In the genomic region with DNA sequence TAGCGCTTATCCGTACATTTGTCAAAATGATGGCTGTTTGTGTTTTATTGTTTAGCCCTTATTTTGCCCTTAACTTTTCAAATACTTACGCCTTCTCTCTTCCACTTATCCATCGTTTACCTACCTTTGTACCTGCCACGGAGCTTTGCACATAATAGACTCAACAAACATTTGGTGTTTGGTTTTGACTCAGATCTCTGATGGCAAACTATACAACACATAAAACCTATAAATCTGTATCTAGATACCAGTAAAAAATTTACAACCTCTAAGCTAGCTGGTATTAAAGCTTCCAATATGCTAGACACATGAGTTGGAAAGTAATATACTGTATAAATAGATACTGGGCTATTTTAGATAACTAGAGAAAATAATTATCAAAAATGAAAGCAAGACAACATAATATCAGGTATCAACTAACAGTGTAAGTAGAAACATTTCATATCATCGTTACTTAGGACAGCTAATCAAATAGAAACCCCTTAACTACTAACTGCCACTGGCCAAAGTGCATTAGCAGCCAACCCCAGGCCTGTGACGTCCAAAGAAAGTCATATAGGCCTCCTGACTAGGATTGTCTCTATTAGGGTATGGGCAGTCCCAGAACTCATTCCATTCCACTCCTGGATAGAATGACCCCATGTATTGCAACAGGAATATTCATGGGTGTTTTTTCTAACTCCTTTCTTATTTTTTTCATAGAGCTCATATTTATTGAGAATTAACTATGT, we compare ENCODE assay signal across 23 cellular contexts. TPM values are rescaled to one million over a fixed set of nuclear protein-coding genes. Genes with fewer than 3 reads are reported as not detected.
DNase-seq lines count a peak whose midpoint lies in the region; ATAC-seq and TF ChIP-seq lines count a peak whose summit lies in the region.
"Had no signal": no experiment of that assay in that cellular context is flagged by ENCODE, and none has a peak within 500 bp of the region (broad histone marks: within the 10 kb centered on the region; RNA-seq: fewer than 3 reads in every experiment).

No MANE protein-coding gene starts in this region.

- H3K4me2 ChIP-seq in PC-3 (ENCODE audit: low read length): no peak overlapping the region
- H3K4me2 ChIP-seq: BLaER1 treated with 17β-estradiol and CSF1 and Interleukin-3, amounts not matched to agents 10 nM and 100 nM; smooth muscle cell had no signal

- H3K9me2 ChIP-seq in PC-3 (replicated peaks; ENCODE audit: low read length): no peaks in the 10 kb centered on the region

- no peaks in the 10 kb centered on the region for H3K9me3 ChIP-seq in PC-3 (ENCODE audit: low read length)
- H3K9me3 ChIP-seq in mucosa of rectum (ENCODE audit: control insufficient read depth in 2 of 2, low read length in 2 of 2): no peaks in the 10 kb centered on the region
- no peaks in the 10 kb centered on the region for H3K9me3 ChIP-seq in transverse colon
- H3K9me3 ChIP-seq: BLaER1 treated with 17β-estradiol and CSF1 and Interleukin-3, amounts not matched to agents 10 nM and 100 nM; heart right ventricle; left lung had no signal

- H3K9ac ChIP-seq in PC-3 (ENCODE audit: low read length): no peak overlapping the region
- H3K9ac ChIP-seq in mucosa of rectum (ENCODE audit: low read depth in 1 of 2, low read length in 2 of 2): peak overlapping the region in 1 of 2 donors; percentile 21
- H3K9ac ChIP-seq: BLaER1 treated with 17β-estradiol and CSF1 and Interleukin-3, amounts not matched to agents 10 nM and 100 nM had no signal

- no peak overlapping the region for H2AFZ ChIP-seq in PC-3 (ENCODE audit: low read length)

- H3K79me2 ChIP-seq in PC-3 (ENCODE audit: low read length): no peaks in the 10 kb centered on the region

- H3K27me3 ChIP-seq in PC-3 (ENCODE audit: low read length): no peaks in the 10 kb centered on the region
- H3K27me3 ChIP-seq in mucosa of rectum (ENCODE audit: control insufficient read depth in 2 of 2, insufficient read depth in 2 of 2, low read length in 2 of 2): no peaks in the 10 kb centered on the region
- H3K27me3 ChIP-seq in transverse colon: no peaks in the 10 kb centered on the region
- H3K27me3 ChIP-seq: BLaER1 treated with 17β-estradiol and CSF1 and Interleukin-3, amounts not matched to agents 10 nM and 100 nM; heart right ventricle; left lung had no signal

- H3K4me1 ChIP-seq in PC-3 (ENCODE audit: insufficient read depth, low read length) (peaks cover 18% of the 10 kb centered on the region), mucosa of rectum (ENCODE audit: control insufficient read depth in 2 of 2, insufficient read depth in 2 of 2, low read length in 2 of 2) (peaks cover 21 to 42% of the 10 kb centered on the region in 2 donors), transverse colon (peaks cover 0 to 51% (median 21%) of the 10 kb centered on the region in 4 donors)
- H3K4me1 ChIP-seq: left lung had no signal

- H3K36me3 ChIP-seq in PC-3 (ENCODE audit: low read depth, low read length) (no peaks in the 10 kb centered on the region), mucosa of rectum (ENCODE audit: control insufficient read depth in 2 of 2, insufficient read depth in 2 of 2, low read length in 2 of 2) (no peaks in the 10 kb centered on the region), transverse colon (no peaks in the 10 kb centered on the region)
- H3K36me3 ChIP-seq: BLaER1 treated with 17β-estradiol and CSF1 and Interleukin-3, amounts not matched to agents 10 nM and 100 nM; heart right ventricle; left lung had no signal

- intact Hi-C loops in PC-3 (cut with micrococcal nuclease) (no loop called here), transverse colon (cut with DNase I; ENCODE audit: low total_unique reads) (no loop called here)

- no peak for TF ChIP-seq POLR2A in transverse colon (IDR thresholded peaks at IDR 0.05)

- in situ Hi-C loops in transverse colon (cut with MboI; ENCODE audit: low pct_ligation_motif_present in 1 of 4, low pct_unique_long_range_greater_than_20kb in 1 of 4, low sequenced_read_pairs in 3 of 4): no loop called here

- H3K27ac ChIP-seq in PC-3 (ENCODE audit: low read length) (no peak overlapping the region), mucosa of rectum (ENCODE audit: low read depth in 2 of 2, low read length in 2 of 2) (peak overlapping the region; percentile 23 to 81), transverse colon (peak overlapping the region in 2 of 4 donors; percentile 24 to 30)
- H3K27ac ChIP-seq: BLaER1 treated with 17β-estradiol and CSF1 and Interleukin-3, amounts not matched to agents 10 nM and 100 nM; heart right ventricle; left lung; RWPE1 had no signal

- CTCF ChIA-PET in PC-3 (lab: Charles Lee): no interaction called here

- H3F3A ChIP-seq in PC-3 (ENCODE audit: low read length, unreplicated experiment): no peaks in the 10 kb centered on the region

- DNase-seq in DMS53 treated with DMSO at 0.1 percent for 48 hours (lab: John Stamatoyannopoulos, UW; ENCODE audit: unreplicated experiment) (peak; percentile 55), NCI-H2081 (lab: John Stamatoyannopoulos, UW) (peak; percentile 38 to 88), PC-3 (no peak), CD1c-positive myeloid dendritic cell (ENCODE audit: extremely low spot score) (no peak), transverse colon (no peak)
- DNase-seq: activated CD4-positive, alpha-beta T cell treated with anti-CD3 and anti-CD28 coated beads, Interleukin-2, amount 10 ng/mL, durations not matched to agents 7 days and 5 days; activated naive CD4-positive, alpha-beta T cell treated with anti-CD3 and anti-CD28 coated beads, Interleukin-2, amount 10 ng/mL, durations not matched to agents 7 days and 5 days; amniotic stem cell; effector CD4-positive, alpha-beta T cell; erythroblast; foreskin fibroblast; HCEC 1CT; heart right ventricle; left lung; naive thymus-derived CD8-positive, alpha-beta T cell; NCI-H1436 treated with DMSO at 0.1 percent for 48 hours; substantia nigra; T-helper 9 cell had no signal

- TF ChIP-seq CTCF in PC-3 (conservative IDR thresholded peaks at IDR 0.05; ENCODE audit: low read depth, low read length) (no peak), transverse colon (IDR thresholded peaks at IDR 0.05) (no peak)

- peak; percentile 74 for ATAC-seq in PC-3
- ATAC-seq in HG02938 (IDR thresholded peaks at IDR 0.05; ENCODE audit: unreplicated experiment): no peak
- ATAC-seq: heart right ventricle; left lung; naive thymus-derived CD8-positive, alpha-beta T cell had no signal

- no peaks in the 10 kb centered on the region for H4K20me1 ChIP-seq in PC-3 (ENCODE audit: low read length)
- H4K20me1 ChIP-seq: BLaER1 treated with 17β-estradiol and CSF1 and Interleukin-3, amounts not matched to agents 10 nM and 100 nM had no signal

- BruUV-seq in PC-3 (replicated peaks; lab: Mats Ljungman, UMichigan): no TSS peak

- H3K4me3 ChIP-seq in PC-3 (ENCODE audit: low read length) (no peak overlapping the region), mucosa of rectum (ENCODE audit: low read length in 2 of 2) (peak overlapping the region in 1 of 2 donors; percentile 24), transverse colon (no peak overlapping the region)
- H3K4me3 ChIP-seq: BLaER1 treated with 17β-estradiol and CSF1 and Interleukin-3, amounts not matched to agents 10 nM and 100 nM; heart right ventricle; left lung; smooth muscle cell had no signal

- POLR2A ChIA-PET in PC-3 (lab: Charles Lee; ENCODE audit: unreplicated experiment): no interaction called here

- WGBS in transverse colon (ENCODE audit: low coverage in 1 of 2), 2 donors: 50 to 58% methylated on average over 7 of the region's 7 CpGs

- no peak for TF ChIP-seq EP300 in transverse colon (IDR thresholded peaks at IDR 0.05; ENCODE audit: low read depth)

RNA-seq across cellular contexts. Expression of a gene that starts 53.8 kb away (rescaled TPM):
- 7.0 and 7.8 TPM in 2 replicates for total RNA-seq in PC-3 (2014; rRNA removed)
- 10 to 100 TPM; 24.2 to 34.8 (median 27.6) TPM for total RNA-seq in transverse colon

Comparison
In these comparisons a context has a peak if more than half of its experiments do, and no peak if none do; other contexts are left out.
1. DNase-seq: peak in DMS53 treated with DMSO at 0.1 percent for 48 hours (single experiment) and NCI-H2081 (2 of 2); none in PC-3 (single experiment), CD1c-positive myeloid dendritic cell (single experiment) and transverse colon (single experiment).